2 cellular contexts compared by ENCODE assay signal in genomic region chr7:28297821-28298439, GRCh38.
TF ChIP-seq lines count a peak whose summit lies in the region.

No MANE protein-coding gene starts in this region.

TF ChIP-seq in HCT116, 20 proteins besides CTCF, POLR2A, EP300 and RAD21:
- TF ChIP-seq ELF1 (IDR thresholded peaks at IDR 0.05; ENCODE audit: borderline replicate concordance, low read depth) = no peak
- no peak for TF ChIP-seq ZFX (IDR thresholded peaks at IDR 0.05)
- TF ChIP-seq POLR2AphosphoS5 (IDR thresholded peaks at IDR 0.05; ENCODE audit: low read depth, low read length) = no peak
- TF ChIP-seq ZNF274 (IDR thresholded peaks at IDR 0.05; ENCODE audit: low read depth, low read length) = no peak
- TF ChIP-seq FOSL1 (IDR thresholded peaks at IDR 0.05; ENCODE audit: low read depth) = no peak
- no peak for TF ChIP-seq REST (IDR thresholded peaks at IDR 0.05; ENCODE audit: low read depth)
- TF ChIP-seq MAX (IDR thresholded peaks at IDR 0.05) = no peak
- TF ChIP-seq EZH2 (IDR thresholded peaks at IDR 0.05) = no peak
- TF ChIP-seq SP1 (IDR thresholded peaks at IDR 0.05; ENCODE audit: low read depth) = no peak
- TF ChIP-seq SRF (IDR thresholded peaks at IDR 0.05; ENCODE audit: low read depth) = no peak
- TF ChIP-seq JUND (IDR thresholded peaks at IDR 0.05) = no peak
- TF ChIP-seq CBX3 (IDR thresholded peaks at IDR 0.05; ENCODE audit: low read depth) = no peak
- TF ChIP-seq ATF3 (IDR thresholded peaks at IDR 0.05) = no peak
- no peak for TF ChIP-seq TCF7L2 (IDR thresholded peaks at IDR 0.05; ENCODE audit: borderline replicate concordance, extremely low read depth, insufficient read depth, insufficient read length)
- TF ChIP-seq SIN3A (IDR thresholded peaks at IDR 0.05; ENCODE audit: low read depth) = no peak
- no peak for TF ChIP-seq ZBTB33 (IDR thresholded peaks at IDR 0.05; ENCODE audit: extremely low read depth, insufficient replicate concordance, low read length)
- no peak for TF ChIP-seq CEBPB (IDR thresholded peaks at IDR 0.05; ENCODE audit: low read depth)

TF ChIP-seq in H1, 55 proteins besides CTCF, POLR2A, EP300 and RAD21:
- TF ChIP-seq CEBPB (IDR thresholded peaks at IDR 0.05; ENCODE audit: low read depth, low read length) (no peak), KDM1A (IDR thresholded peaks at IDR 0.05; ENCODE audit: borderline replicate concordance, low read length) (no peak), TBP (IDR thresholded peaks at IDR 0.05; ENCODE audit: low read depth, low read length) (no peak), NANOG (IDR thresholded peaks at IDR 0.05; ENCODE audit: insufficient read depth, low read depth, low read length, poor library complexity, severe bottlenecking) (no peak), CHD7 (IDR thresholded peaks at IDR 0.05; ENCODE audit: insufficient replicate concordance, low read length) (no peak), SAP30 (IDR thresholded peaks at IDR 0.05; ENCODE audit: insufficient read depth, insufficient replicate concordance, low read length) (no peak), PHF8 (conservative IDR thresholded peaks at IDR 0.05; ENCODE audit: low read depth, low read length) (no peak), RXRA (IDR thresholded peaks at IDR 0.05; ENCODE audit: insufficient read depth, low read depth, low read length) (no peak), SIRT6 (IDR thresholded peaks at IDR 0.05; ENCODE audit: low read length) (no peak), SP2 (IDR thresholded peaks at IDR 0.05; ENCODE audit: low read length) (no peak), USF2 (IDR thresholded peaks at IDR 0.05; ENCODE audit: low read length) (no peak), JUN (IDR thresholded peaks at IDR 0.05; ENCODE audit: low read depth, low read length) (no peak), E2F6 (IDR thresholded peaks at IDR 0.05) (no peak), BCL11A (IDR thresholded peaks at IDR 0.05; ENCODE audit: low read depth in 2 of 2, low read length in 2 of 2) (no peak), TCF12 (IDR thresholded peaks at IDR 0.05; ENCODE audit: low read depth, low read length) (no peak)
